8 cellular contexts compared by ENCODE assay signal in genomic region chr1:92833840-92834239, GRCh38. TPM values are rescaled to one million over a fixed set of nuclear protein-coding genes. Genes with fewer than 3 reads are reported as not detected.
DNase-seq lines count a peak whose midpoint lies in the region; ATAC-seq and TF ChIP-seq lines count a peak whose summit lies in the region.

No MANE protein-coding gene starts in this region.

- peak overlapping the region; percentile 90 to 93 for H3K27ac ChIP-seq in uterus

- no peaks in the 10 kb centered on the region for H3K27me3 Mint-ChIP-seq in memory B cell

- intact Hi-C loops in uterus (cut with DNase I; ENCODE audit: low total_unique reads) (no loop called here), head of caudate nucleus (cut with DNase I) (loop anchor here (10.0 kb wide), 1 partner anchor 79 kb away; no protein-coding TSS in a partner anchor), lower leg skin (cut with DNase I; ENCODE audit: low total_unique reads) (no loop called here)

- DNase-seq in stimulated activated CD4-positive, alpha-beta T cell treated with anti-CD3 and anti-CD28 coated beads, Interleukin-15, amount 100 ng/mL, for 24 hours: peak; percentile 40
- no peak for DNase-seq in stimulated activated CD4-positive, alpha-beta T cell treated with anti-CD3 and anti-CD28 coated beads, Interleukin-2, amount 100 ng/mL, for 48 hours
- no peak for DNase-seq in adipocyte (ENCODE audit: low read depth)
- no peak for DNase-seq in memory B cell (ENCODE audit: low spot score in 2 of 2)
- no peak for DNase-seq in uterus
- DNase-seq in head of caudate nucleus: no peak
- no peak for DNase-seq in lower leg skin (ENCODE audit: low spot score in 2 of 2)

- H3K9me3 Mint-ChIP-seq in memory B cell: no peaks in the 10 kb centered on the region

- H3K36me3 ChIP-seq in adipocyte (ENCODE audit: control insufficient read depth, insufficient read depth, low read length, severe bottlenecking): peaks cover 57% of the 10 kb centered on the region
- H3K36me3 ChIP-seq in uterus: no peaks in the 10 kb centered on the region

- WGBS in lower leg skin, 2 donors: 60 to 64% methylated on average over 5 of the region's 5 CpGs

- TF ChIP-seq CTCF in uterus (IDR thresholded peaks at IDR 0.05) (no peak), lower leg skin (IDR thresholded peaks at IDR 0.05) (no peak)

- H3K4me1 Mint-ChIP-seq in memory B cell: peaks cover 44% of the 10 kb centered on the region

- H3K4me3 Mint-ChIP-seq in memory B cell: peak overlapping the region; percentile 95

- ATAC-seq in memory B cell (ENCODE audit: low read depth) (no peak), HG03520 (IDR thresholded peaks at IDR 0.05; ENCODE audit: unreplicated experiment) (no peak)

- TF ChIP-seq POLR2A in uterus (IDR thresholded peaks at IDR 0.05): no peak
- TF ChIP-seq POLR2A in lower leg skin (IDR thresholded peaks at IDR 0.05): no peak

- H3K4me3 ChIP-seq in adipocyte (ENCODE audit: low read length) (peak overlapping the region; percentile 94), uterus (peak overlapping the region in 1 of 2 donors; percentile 71), lower leg skin (ENCODE audit: low read depth, poor library complexity, severe bottlenecking) (no peak overlapping the region)

- peaks cover 34% of the 10 kb centered on the region for H3K36me3 Mint-ChIP-seq in memory B cell

- H3K9me3 ChIP-seq in adipocyte (ENCODE audit: control insufficient read depth, low read length) (no peaks in the 10 kb centered on the region), uterus (no peaks in the 10 kb centered on the region)

- peaks cover 51% of the 10 kb centered on the region for H3K4me1 ChIP-seq in adipocyte (ENCODE audit: control insufficient read depth, insufficient read depth, low read length)
- peaks cover 7 to 26% of the 10 kb centered on the region in 2 donors for H3K4me1 ChIP-seq in uterus

- H3K27me3 ChIP-seq in adipocyte (replicated peaks; ENCODE audit: control insufficient read depth, insufficient read depth, low read length) (no peaks in the 10 kb centered on the region), uterus (no peaks in the 10 kb centered on the region)

- peak overlapping the region; percentile 97 for H3K27ac Mint-ChIP-seq in memory B cell

- H3K9ac ChIP-seq in adipocyte (ENCODE audit: low read length): peak overlapping the region; percentile 99

RNA-seq across cellular contexts. Expression of gene RPL5, which starts 2.0 kb away (rescaled TPM):
- 1,000 to 10,000 TPM; 1,299 to 3,386 (median 2,410) TPM for total RNA-seq in uterus
- total RNA-seq in lower leg skin: 1,000 to 10,000 TPM; 1,244 to 1,829 (median 1,582) TPM

RNA-seq across cellular contexts. Expression of gene EVI5, which starts 48.9 kb away (rescaled TPM):
- total RNA-seq in uterus: 100 to 1,000 TPM in 1 of 4 donors, 10 to 100 TPM in 3; 53.0 to 112 (median 58.4) TPM
- 10 to 100 TPM; 14.2 to 26.3 (median 21.4) TPM for total RNA-seq in lower leg skin
